24 cellular contexts compared by ENCODE assay signal in the genomic region with DNA sequence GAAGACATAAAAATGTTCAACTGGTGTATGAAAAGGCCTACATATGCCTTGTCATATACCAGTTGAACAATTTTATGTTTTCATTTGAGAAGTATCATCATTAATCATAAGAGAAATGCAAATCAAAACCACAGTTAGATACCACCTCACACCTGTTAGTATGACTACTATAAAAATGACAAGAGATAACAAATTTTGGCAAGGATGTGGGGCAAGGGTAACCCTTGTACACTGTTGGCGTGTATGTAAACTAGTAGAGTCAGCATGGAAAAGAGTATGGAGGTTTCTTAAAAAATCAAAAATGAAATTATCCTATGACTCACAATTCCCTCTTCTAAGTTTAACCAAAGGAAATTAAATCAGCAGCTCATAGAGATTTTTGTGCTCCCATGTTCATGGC.
"Had no signal": no experiment of that assay in that cellular context is flagged by ENCODE, and none has a peak within 500 bp of the region (broad histone marks: within the 10 kb centered on the region; RNA-seq: fewer than 3 reads in every experiment).

No MANE protein-coding gene starts in this region.

- DNase-seq: colonic mucosa; dermis blood vessel endothelial cell; effector memory CD4-positive, alpha-beta T cell; foreskin keratinocyte; heart left ventricle; kidney; natural killer cell; occipital lobe; ovary; posterior cingulate gyrus; psoas muscle; right cardiac atrium; sigmoid colon; stimulated activated naive CD4-positive, alpha-beta T cell; substantia nigra; testis; tibial artery; upper lobe of left lung had no signal

- H3K9me3 ChIP-seq: colonic mucosa, gastroesophageal sphincter, heart left ventricle, ovary, psoas muscle, sigmoid colon, testis, tibial artery, upper lobe of left lung had no signal

- H3K27ac ChIP-seq: colonic mucosa, esophagus muscularis mucosa, foreskin keratinocyte, gastroesophageal sphincter, heart left ventricle, hepatocyte, ovary, psoas muscle, sigmoid colon, testis, tibial artery, upper lobe of left lung had no signal

- H3K36me3 Mint-ChIP-seq: memory B cell, natural killer cell had no signal

- H3K36me3 ChIP-seq: colonic mucosa, esophagus muscularis mucosa, gastroesophageal sphincter, heart left ventricle, ovary, sigmoid colon, tibial artery, upper lobe of left lung had no signal

- H3K4me3 ChIP-seq: colonic mucosa, esophagus muscularis mucosa, gastroesophageal sphincter, heart left ventricle, hepatocyte, lung, ovary, psoas muscle, sigmoid colon, testis, tibial artery, upper lobe of left lung had no signal

- H3K4me1 Mint-ChIP-seq: memory B cell, natural killer cell had no signal

- H3K4me1 ChIP-seq: colonic mucosa, esophagus muscularis mucosa, foreskin keratinocyte, gastroesophageal sphincter, heart left ventricle, psoas muscle, sigmoid colon, testis, tibial artery, upper lobe of left lung had no signal

- H3K27me3 Mint-ChIP-seq: memory B cell had no signal

- H3K27ac Mint-ChIP-seq: memory B cell, natural killer cell had no signal

- H3K4me3 Mint-ChIP-seq: memory B cell, natural killer cell had no signal

- ATAC-seq: foreskin keratinocyte, gastroesophageal sphincter, heart left ventricle, left lobe of liver, natural killer cell, psoas muscle, right cardiac atrium had no signal

- H3K27me3 ChIP-seq: colonic mucosa, esophagus muscularis mucosa, foreskin keratinocyte, gastroesophageal sphincter, heart left ventricle, hepatocyte, ovary, sigmoid colon, testis, tibial artery, upper lobe of left lung had no signal
